ENCODE assay signal across 13 cellular contexts in the genomic region with DNA sequence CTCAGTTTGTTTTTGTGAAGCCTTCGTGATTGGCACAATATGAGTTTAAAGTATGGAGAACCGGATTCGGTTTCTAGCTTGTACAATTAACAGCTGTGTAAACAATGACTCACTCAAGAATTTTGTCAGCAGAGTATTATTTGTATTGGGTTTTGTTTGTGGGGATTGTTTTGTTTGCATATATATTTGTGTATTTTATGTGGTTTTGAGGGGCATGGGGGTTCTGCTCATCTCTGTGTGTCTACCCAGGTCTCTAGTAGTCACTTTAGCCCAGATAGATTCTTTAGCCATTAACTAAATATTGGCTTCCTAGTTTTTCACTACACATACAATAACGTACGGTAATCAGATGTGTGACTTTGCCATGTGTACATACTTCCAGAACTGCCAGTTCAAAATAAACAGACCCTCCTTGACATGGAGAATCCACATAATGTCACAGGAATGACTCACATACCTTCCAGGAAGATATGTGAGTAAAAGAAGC.
DNase-seq lines count a peak whose midpoint lies in the region; ATAC-seq lines count a peak whose summit lies in the region.
"Had no signal": no experiment of that assay in that cellular context is flagged by ENCODE, and none has a peak within 500 bp of the region (broad histone marks: within the 10 kb centered on the region; RNA-seq: fewer than 3 reads in every experiment).

No MANE protein-coding gene starts in this region.

- ATAC-seq in GM19455 (IDR thresholded peaks at IDR 0.05; ENCODE audit: unreplicated experiment): no peak

- H3K27me3 ChIP-seq in muscle layer of duodenum (ENCODE audit: low read depth, low read length): no peaks in the 10 kb centered on the region
- H3K27me3 ChIP-seq: BE2C, cardiac muscle cell had no signal

- no peaks in the 10 kb centered on the region for H3K9me3 ChIP-seq in muscle layer of duodenum (ENCODE audit: control insufficient read depth in 1 of 2, low read length in 2 of 2)
- H3K9me3 ChIP-seq: BE2C, SK-N-SH had no signal

- H3K4me3 ChIP-seq in muscle layer of duodenum (ENCODE audit: low read depth in 1 of 2, low read length in 2 of 2): no peak overlapping the region
- H3K4me3 ChIP-seq: cardiac muscle cell had no signal

- no peaks in the 10 kb centered on the region for H3K4me1 ChIP-seq in muscle layer of duodenum (ENCODE audit: control insufficient read depth in 1 of 2, insufficient read depth in 2 of 2, low read length in 2 of 2)
- H3K4me1 ChIP-seq: BE2C had no signal

- DNase-seq in DMS79 (lab: John Stamatoyannopoulos, UW): peak; percentile 37
- peak; percentile 99 for DNase-seq in NCI-H2029 treated with DMSO at 0.1 percent for 48 hours (lab: John Stamatoyannopoulos, UW)
- DNase-seq in brain pericyte (ENCODE audit: low read depth, low spot score): peak; percentile 63
- DNase-seq in RKO (ENCODE audit: low spot score): no peak
- DNase-seq in activated CD8-positive, alpha-beta memory T cell treated with anti-CD3 and anti-CD28 coated beads, Interleukin-2, amount 50 U/mL, for 4 hours: no peak
- no peak for DNase-seq in medulla oblongata (ENCODE audit: extremely low spot score)
- DNase-seq: activated CD4-positive, alpha-beta T cell treated with anti-CD3 and anti-CD28 coated beads for 1 hour; BE2C; NCI-H226; SK-N-SH had no signal

- peak overlapping the region; percentile 35 for H3K27ac ChIP-seq in muscle layer of duodenum (ENCODE audit: low read length)
- H3K27ac ChIP-seq: cardiac muscle cell had no signal

- no peaks in the 10 kb centered on the region for H3K36me3 ChIP-seq in muscle layer of duodenum (ENCODE audit: control insufficient read depth in 1 of 2, insufficient read depth in 2 of 2, low read length in 2 of 2)
- H3K36me3 ChIP-seq: BE2C, cardiac muscle cell had no signal

Comparison
In these comparisons a context has a peak if more than half of its experiments do, and no peak if none do; other contexts are left out.
1. DNase-seq: peak in DMS79 (single experiment), NCI-H2029 treated with DMSO at 0.1 percent for 48 hours (single experiment) and brain pericyte (single experiment); none in RKO (single experiment), activated CD8-positive, alpha-beta memory T cell treated with anti-CD3 and anti-CD28 coated beads, Interleukin-2, amount 50 U/mL, for 4 hours (single experiment) and medulla oblongata (single experiment).